In genomic region chr7:131000389-131000788, GRCh38 we compare ENCODE assay signal across 1 cellular context.
TF ChIP-seq lines count a peak whose summit lies in the region.

No MANE protein-coding gene starts in this region.

TF ChIP-seq in WTC11, 78 proteins besides CTCF, POLR2A, EP300 and RAD21 (continued from another document):
- TF ChIP-seq PREB (CRISPR knock-in tag; IDR thresholded peaks at IDR 0.05; ENCODE audit: borderline replicate concordance), result no peak
- no peak for TF ChIP-seq ERG (CRISPR knock-in tag; IDR thresholded peaks at IDR 0.05)
- TF ChIP-seq E2F1 (CRISPR knock-in tag; IDR thresholded peaks at IDR 0.05), result no peak
- no peak for TF ChIP-seq ZNF512 (CRISPR knock-in tag; IDR thresholded peaks at IDR 0.05; ENCODE audit: borderline replicate concordance)
- TF ChIP-seq ZMAT4 (CRISPR knock-in tag; IDR thresholded peaks at IDR 0.05), result no peak
